Comparison of ENCODE assay signal across 8 cellular contexts in the genomic region with DNA sequence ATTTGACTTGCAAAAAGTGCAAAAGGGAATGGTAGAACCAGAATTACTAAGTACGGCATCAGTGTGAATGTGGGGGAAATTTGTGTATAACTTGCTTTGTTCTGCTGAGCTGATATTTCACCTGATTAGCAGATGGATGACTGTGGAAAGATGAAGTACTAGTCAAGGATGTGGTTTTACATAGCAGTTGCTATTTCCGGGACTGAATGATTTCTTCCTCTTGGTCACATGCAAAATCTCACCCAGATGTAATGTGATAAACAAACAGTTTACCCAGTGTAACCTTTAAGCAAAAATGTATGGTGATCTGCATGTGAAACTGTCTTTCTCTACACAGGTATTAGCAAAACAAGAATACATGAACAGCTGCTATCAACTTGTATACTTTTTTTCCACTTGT. TPM values are rescaled to one million over a fixed set of nuclear protein-coding genes. Genes with fewer than 3 reads are reported as not detected.
A peak's percentile ranks its signal among the peaks of the same experiment; 100 is the strongest.
DNase-seq lines count a peak whose midpoint lies in the region; ATAC-seq and TF ChIP-seq lines count a peak whose summit lies in the region.

No MANE protein-coding gene starts in this region.

- peak overlapping the region; percentile 35 for H3K27ac ChIP-seq in PC-3 (ENCODE audit: low read length)

- no peaks in the 10 kb centered on the region for H4K20me1 ChIP-seq in PC-3 (ENCODE audit: low read length)

- TF ChIP-seq CTCF in PC-3 (conservative IDR thresholded peaks at IDR 0.05; ENCODE audit: low read depth, low read length) (no peak), BE2C (IDR thresholded peaks at IDR 0.05; ENCODE audit: low read depth, low read length) (no peak)

- no peak overlapping the region for H3K4me2 ChIP-seq in PC-3 (ENCODE audit: low read length)

- H3K4me1 ChIP-seq in PC-3 (ENCODE audit: insufficient read depth, low read length) (peaks cover 54% of the 10 kb centered on the region), BE2C (no peaks in the 10 kb centered on the region)

- no peak overlapping the region for H3K9ac ChIP-seq in PC-3 (ENCODE audit: low read length)

- H3K9me3 ChIP-seq in PC-3 (ENCODE audit: low read length): no peaks in the 10 kb centered on the region
- no peaks in the 10 kb centered on the region for H3K9me3 ChIP-seq in BE2C

- H3K4me3 ChIP-seq in PC-3 (ENCODE audit: low read length) (no peak overlapping the region), BE2C (ENCODE audit: low read depth, low read length) (no peak overlapping the region)

- intact Hi-C loops in PC-3 (cut with micrococcal nuclease): no loop called here

- BruUV-seq in PC-3 (replicated peaks; lab: Mats Ljungman, UMichigan): no TSS peak

- H3K79me2 ChIP-seq in PC-3 (ENCODE audit: low read length): 0 out of 2 replicates have a peak, but pooled peaks cover 13% of the 10 kb centered on the region

- H2AFZ ChIP-seq in PC-3 (ENCODE audit: low read length): no peak overlapping the region

- no peaks in the 10 kb centered on the region for H3F3A ChIP-seq in PC-3 (ENCODE audit: low read length, unreplicated experiment)

- ATAC-seq in GM18909 (IDR thresholded peaks at IDR 0.05; ENCODE audit: poor library complexity, unreplicated experiment): peak; percentile 94
- peak; percentile 71 for ATAC-seq in HG02763 (IDR thresholded peaks at IDR 0.05; ENCODE audit: unreplicated experiment)
- peak; percentile 8 for ATAC-seq in PC-3

- DNase-seq in PC-3: peak; percentile 58
- peak; percentile 20 to 83 for DNase-seq in lung microvascular endothelial cell (ENCODE audit: low read depth in 2 of 2)
- no peak for DNase-seq in OCI-M2 (lab: John Stamatoyannopoulos, UW; ENCODE audit: unreplicated experiment)
- DNase-seq in NCI-H2227 treated with DMSO at 0.1 percent for 48 hours (lab: John Stamatoyannopoulos, UW): no peak
- no peak for DNase-seq in BE2C
- no peak for DNase-seq in activated CD8-positive, alpha-beta memory T cell treated with anti-CD3 and anti-CD28 coated beads for 24 hours

- 0 out of 2 replicates have a peak, but pooled peaks cover 6% of the 10 kb centered on the region for H3K36me3 ChIP-seq in PC-3 (ENCODE audit: low read depth, low read length)
- peaks cover 59% of the 10 kb centered on the region for H3K36me3 ChIP-seq in BE2C

- CTCF ChIA-PET in PC-3 (lab: Charles Lee): no interaction called here

- H3K27me3 ChIP-seq in PC-3 (ENCODE audit: low read length) (no peaks in the 10 kb centered on the region), BE2C (no peaks in the 10 kb centered on the region)

- no peaks in the 10 kb centered on the region for H3K9me2 ChIP-seq in PC-3 (replicated peaks; ENCODE audit: low read length)

- POLR2A ChIA-PET in PC-3 (lab: Charles Lee; ENCODE audit: unreplicated experiment): no interaction called here

RNA-seq across cellular contexts. Expression of gene DCP2, which starts 46.1 kb away (rescaled TPM):
- total RNA-seq in PC-3 (2014; rRNA removed): 26.7 and 33.6 TPM in 2 replicates
- total RNA-seq in lung microvascular endothelial cell: 23.5 and 30.8 TPM in 2 replicates
- polyA plus RNA-seq in BE2C (2012; ENCODE audit: insufficient read depth, insufficient read length, low read depth): 2.7 TPM

Comparison
In these comparisons a context has a peak if more than half of its experiments do, and no peak if none do; other contexts are left out.
1. ATAC-seq: peak in every context shown above with its lines; median percentile 94 in GM18909; 71 in HG02763; 8 in PC-3.
2. DNase-seq: peak in PC-3 (single experiment) and lung microvascular endothelial cell (2 of 2); none in OCI-M2 (single experiment), NCI-H2227 treated with DMSO at 0.1 percent for 48 hours (single experiment), BE2C (single experiment) and activated CD8-positive, alpha-beta memory T cell treated with anti-CD3 and anti-CD28 coated beads for 24 hours (single experiment).